ENCODE assay signal across 7 cellular contexts in genomic region chr16:73048292-73049050, GRCh38. TPM values are rescaled to one million over a fixed set of nuclear protein-coding genes. Genes with fewer than 3 reads are reported as not detected.
DNase-seq lines count a peak whose midpoint lies in the region; ATAC-seq and TF ChIP-seq lines count a peak whose summit lies in the region.

No MANE protein-coding gene starts in this region.

- peak overlapping the region; percentile 75 for H3K4me3 Mint-ChIP-seq in chondrocyte (ENCODE audit: unreplicated experiment)
- H3K4me3 Mint-ChIP-seq in activated CD8-positive, alpha-beta T cell treated with anti-CD3 and anti-CD28 coated beads for 36 hours, result no peak overlapping the region

- H3K4me3 ChIP-seq in HL-60 (replicated peaks; ENCODE audit: insufficient read depth, low read length), result peak overlapping the region; percentile 44
- H3K4me3 ChIP-seq in lower lobe of right lung, result peak overlapping the region; percentile 79

- POLR2A ChIA-PET in activated CD8-positive, alpha-beta T cell treated with anti-CD3 and anti-CD28 coated beads for 36 hours (lab: Charles Lee), result no interaction called here

- no peaks in the 10 kb centered on the region for H3K27me3 ChIP-seq in HL-60 (ENCODE audit: insufficient read depth, poor library complexity, severe bottlenecking)
- no peaks in the 10 kb centered on the region for H3K27me3 ChIP-seq in lower lobe of right lung (ENCODE audit: low read depth)

- H3K9me3 ChIP-seq in lower lobe of right lung, result no peaks in the 10 kb centered on the region

- peaks cover 2% of the 10 kb centered on the region for H3K36me3 Mint-ChIP-seq in chondrocyte (ENCODE audit: low read depth)
- no peaks in the 10 kb centered on the region for H3K36me3 Mint-ChIP-seq in activated CD8-positive, alpha-beta T cell treated with anti-CD3 and anti-CD28 coated beads for 36 hours (ENCODE audit: low read depth)

- H3K27ac ChIP-seq in HL-60 (replicated peaks), result no peak overlapping the region
- peak overlapping the region; percentile 95 for H3K27ac ChIP-seq in lower lobe of right lung

- no peaks in the 10 kb centered on the region for H3K27me3 Mint-ChIP-seq in chondrocyte (ENCODE audit: low read depth)
- peaks cover 30% of the 10 kb centered on the region for H3K27me3 Mint-ChIP-seq in activated CD8-positive, alpha-beta T cell treated with anti-CD3 and anti-CD28 coated beads for 36 hours

- DNase-seq in HL-60 (ENCODE audit: low read depth in 1 of 2, low spot score in 1 of 2) (no peak), chondrocyte (ENCODE audit: low spot score) (no peak), lower lobe of right lung (peak; percentile 83), ureter (ENCODE audit: low spot score) (peak; percentile 55), AG08396 (ENCODE audit: low spot score) (no peak)
- no peak for DNase-seq in activated CD8-positive, alpha-beta T cell treated with anti-CD3 and anti-CD28 coated beads for 36 hours

- H3K4me1 Mint-ChIP-seq in chondrocyte (ENCODE audit: low read depth), result peaks cover 40% of the 10 kb centered on the region
- H3K4me1 Mint-ChIP-seq in activated CD8-positive, alpha-beta T cell treated with anti-CD3 and anti-CD28 coated beads for 36 hours (ENCODE audit: low read depth), result peaks cover 4% of the 10 kb centered on the region

- intact Hi-C loops in lower lobe of right lung (cut with DNase I), result no loop called here
- intact Hi-C loops in activated CD8-positive, alpha-beta T cell treated with anti-CD3 and anti-CD28 coated beads for 36 hours (cut with micrococcal nuclease), result no loop called here

- no peaks in the 10 kb centered on the region for H3K9me3 Mint-ChIP-seq in chondrocyte (ENCODE audit: low read depth)
- no peaks in the 10 kb centered on the region for H3K9me3 Mint-ChIP-seq in activated CD8-positive, alpha-beta T cell treated with anti-CD3 and anti-CD28 coated beads for 36 hours

- peak; percentile 23 for ATAC-seq in GM18909 (IDR thresholded peaks at IDR 0.05; ENCODE audit: poor library complexity, unreplicated experiment)
- ATAC-seq in lower lobe of right lung, result peak; percentile 69 to 73
- ATAC-seq in activated CD8-positive, alpha-beta T cell treated with anti-CD3 and anti-CD28 coated beads for 36 hours, result no peak

- H3K27ac Mint-ChIP-seq in chondrocyte (ENCODE audit: unreplicated experiment), result no peak overlapping the region
- no peak overlapping the region for H3K27ac Mint-ChIP-seq in activated CD8-positive, alpha-beta T cell treated with anti-CD3 and anti-CD28 coated beads for 36 hours

- CTCF ChIA-PET in activated CD8-positive, alpha-beta T cell treated with anti-CD3 and anti-CD28 coated beads for 36 hours (lab: Charles Lee), result no interaction called here

- TF ChIP-seq CTCF in HL-60 (IDR thresholded peaks at IDR 0.05; ENCODE audit: insufficient read depth, low read length) (no peak), chondrocyte (IDR thresholded peaks at IDR 0.05) (no peak), lower lobe of right lung (IDR thresholded peaks at IDR 0.05) (no peak)
- no peak for TF ChIP-seq CTCF in activated CD8-positive, alpha-beta T cell treated with anti-CD3 and anti-CD28 coated beads for 36 hours (IDR thresholded peaks at IDR 0.05)

- H3K4me1 ChIP-seq in lower lobe of right lung, result peaks cover 86% of the 10 kb centered on the region

- no peaks in the 10 kb centered on the region for H3K36me3 ChIP-seq in lower lobe of right lung

RNA-seq across cellular contexts. Expression of gene ZFHX3, which starts 0.5 kb away (rescaled TPM):
- total RNA-seq in chondrocyte (74.4 to 91.0 TPM (median 86.8 TPM) in 3 replicates), lower lobe of right lung (29.3 TPM), ureter (60.8 TPM)
- total RNA-seq in activated CD8-positive, alpha-beta T cell treated with anti-CD3 and anti-CD28 coated beads for 36 hours, result under 1 TPM; 0.16 to 0.25 TPM

Comparison
In these comparisons a context has a peak if more than half of its experiments do, and no peak if none do; other contexts are left out.
1. DNase-seq: peak in lower lobe of right lung (single experiment) and ureter (single experiment); none in HL-60 (0 of 2), chondrocyte (single experiment), AG08396 (single experiment) and activated CD8-positive, alpha-beta T cell treated with anti-CD3 and anti-CD28 coated beads for 36 hours (single experiment).
2. RNA of gene ZFHX3, which starts 0.5 kb away (total RNA-seq): 74.4 to 91.0 TPM in chondrocyte, 60.8 TPM in ureter (single experiment) and 29.3 TPM in lower lobe of right lung (single experiment); 0.16 to 0.25 TPM in activated CD8-positive, alpha-beta T cell treated with anti-CD3 and anti-CD28 coated beads for 36 hours; every median in the first group is over 10 times any median in the second.